Comparison of ENCODE assay signal across 8 cellular contexts in genomic region chr16:69482410-69482951, GRCh38. TPM values are rescaled to one million over a fixed set of nuclear protein-coding genes. Genes with fewer than 3 reads are reported as not detected.
A peak's percentile ranks its signal among the peaks of the same experiment; 100 is the strongest.
DNase-seq lines count a peak whose midpoint lies in the region; ATAC-seq and TF ChIP-seq lines count a peak whose summit lies in the region.

No MANE protein-coding gene starts in this region.

- DNase-seq in NCI-H526 (lab: John Stamatoyannopoulos, UW) (peak; percentile 4 to 57), NCI-H526 treated with DMSO at 0.1 percent for 48 hours (lab: John Stamatoyannopoulos, UW) (no peak), cerebellar cortex (ENCODE audit: low spot score) (peak; percentile 28), mesothelial cell of epicardium (ENCODE audit: low spot score in 2 of 2, unreplicated experiment in 2 of 2) (no peak), SW 1271 (lab: John Stamatoyannopoulos, UW) (no peak), SKM-1 treated with dmso at 0.1 percent for 144 hours (lab: John Stamatoyannopoulos, UW; ENCODE audit: unreplicated experiment) (no peak)
- DNase-seq in activated CD8-positive, alpha-beta memory T cell treated with anti-CD3 and anti-CD28 coated beads, Interleukin-2, amount 50 U/mL, for 4 hours, result no peak

- peak overlapping the region; percentile 4 for H3K27ac Mint-ChIP-seq in mesothelial cell of epicardium

- no peak overlapping the region for H3K4me3 Mint-ChIP-seq in mesothelial cell of epicardium

- no peak for ATAC-seq in GM21360 (IDR thresholded peaks at IDR 0.05; ENCODE audit: unreplicated experiment)

- peaks cover 3% of the 10 kb centered on the region for H3K36me3 Mint-ChIP-seq in mesothelial cell of epicardium

- H3K4me1 Mint-ChIP-seq in mesothelial cell of epicardium, result peaks cover 15% of the 10 kb centered on the region

- H3K27me3 Mint-ChIP-seq in mesothelial cell of epicardium (ENCODE audit: low read depth), result no peaks in the 10 kb centered on the region

- H3K9me3 Mint-ChIP-seq in mesothelial cell of epicardium, result peaks cover 7% of the 10 kb centered on the region

- no peak for TF ChIP-seq CTCF in mesothelial cell of epicardium (IDR thresholded peaks at IDR 0.05; ENCODE audit: unreplicated experiment)

RNA-seq across cellular contexts. Expression of gene CYB5B, which starts 58.1 kb away (rescaled TPM):
- total RNA-seq in mesothelial cell of epicardium, result 96.6 to 102 TPM (median 101 TPM) in 3 replicates

Comparison
In these comparisons a context has a peak if more than half of its experiments do, and no peak if none do; other contexts are left out.
1. DNase-seq: peak in NCI-H526 (2 of 2) and cerebellar cortex (single experiment); none in NCI-H526 treated with DMSO at 0.1 percent for 48 hours (single experiment), mesothelial cell of epicardium (0 of 2), SW 1271 (0 of 2), SKM-1 treated with dmso at 0.1 percent for 144 hours (single experiment) and activated CD8-positive, alpha-beta memory T cell treated with anti-CD3 and anti-CD28 coated beads, Interleukin-2, amount 50 U/mL, for 4 hours (single experiment).